In the genomic region with DNA sequence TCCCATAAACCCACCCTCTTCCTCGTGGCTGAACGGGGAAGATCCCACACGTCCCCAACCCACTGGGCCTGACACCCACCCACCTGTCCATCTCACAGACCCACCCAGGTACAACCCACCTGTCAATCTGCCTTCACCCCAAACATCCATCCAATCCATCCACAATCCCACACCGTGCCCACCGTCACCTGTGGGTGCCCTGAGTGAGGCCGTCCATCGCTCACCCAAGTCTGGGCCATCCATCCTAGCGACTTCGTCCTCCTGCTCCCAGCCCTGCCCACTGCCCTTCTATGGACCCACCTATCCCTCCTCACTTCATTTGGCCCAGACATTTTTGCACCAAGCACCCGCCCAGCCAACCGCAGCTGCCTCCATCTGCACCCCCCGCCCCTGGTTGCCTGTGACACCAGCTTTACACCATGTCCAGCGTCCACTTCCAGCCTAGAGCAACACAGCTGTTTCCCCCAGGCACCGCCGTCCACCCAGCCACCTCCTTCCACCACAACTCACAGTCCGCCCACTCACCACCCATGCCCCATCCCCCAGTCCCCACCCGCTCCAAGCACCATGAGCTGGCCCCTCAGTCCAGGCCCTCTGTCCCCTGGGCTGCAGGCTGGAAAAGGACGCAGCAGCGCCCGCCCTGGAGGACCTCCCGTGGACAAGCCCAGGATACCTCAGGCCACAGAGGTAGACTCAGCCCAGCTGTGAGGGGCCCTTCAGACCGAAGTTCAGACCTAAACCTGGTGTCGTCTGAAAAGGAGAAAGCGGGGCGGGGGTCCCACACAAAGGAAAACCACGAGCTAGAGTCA, we compare ENCODE assay signal across 22 cellular contexts. TPM values are rescaled to one million over a fixed set of nuclear protein-coding genes. Genes with fewer than 3 reads are reported as not detected.
DNase-seq lines count a peak whose midpoint lies in the region; ATAC-seq and TF ChIP-seq lines count a peak whose summit lies in the region.
"Had no signal": no experiment of that assay in that cellular context is flagged by ENCODE, and none has a peak within 500 bp of the region (broad histone marks: within the 10 kb centered on the region; RNA-seq: fewer than 3 reads in every experiment).

No MANE protein-coding gene starts in this region.

- H3K79me1 ChIP-seq in neuronal stem cell (ENCODE audit: low read depth, low read length), result peaks cover 5% of the 10 kb centered on the region

- 87% methylated on average over 26 of the region's 26 CpGs for WGBS in right cardiac atrium
- no CpG with 5 or more reads among the region's 26 CpGs for WGBS in neuronal stem cell (ENCODE audit: extremely low coverage in 2 of 2, insufficient read length in 2 of 2, insufficient replicate concordance in 1 of 2), 2 donors

- no peak for TF ChIP-seq CTCF in HEK293 (tag by site-specific recombination; IDR thresholded peaks at IDR 0.05)

- no peak overlapping the region for H3K23ac ChIP-seq in neuronal stem cell (ENCODE audit: low read depth, low read length, poor library complexity)

- no peaks in the 10 kb centered on the region for H3K36me3 ChIP-seq in CD4-positive, CD25-positive, alpha-beta regulatory T cell (ENCODE audit: control insufficient read depth, insufficient read depth, low read length)
- H3K36me3 ChIP-seq in HEK293 (ENCODE audit: control insufficient read depth in 2 of 2, insufficient read depth in 1 of 2, low read length in 2 of 2) (no peaks in the 10 kb centered on the region), neuronal stem cell (replicated peaks in 1 of 2; ENCODE audit: control insufficient read depth in 2 of 2, insufficient read depth in 2 of 2, low read length in 2 of 2) (no peaks in the 10 kb centered on the region)
- H3K36me3 ChIP-seq: stomach, upper lobe of left lung had no signal

- H2BK120ac ChIP-seq in neuronal stem cell (ENCODE audit: low read depth, low read length), result no peak overlapping the region

- H3K27ac Mint-ChIP-seq in CD4-positive, CD25-positive, alpha-beta regulatory T cell, result peak overlapping the region in 2 of 3 donors; percentile 4 to 71
- H3K27ac Mint-ChIP-seq: activated T-helper 2 cell treated with anti-CD3 and anti-CD28 coated beads, Interferon-gamma antibody, Interleukin-2, Interleukin-4, amounts not matched to agents 10 μg/mL and 5 μg/mL and 100 μg/mL, durations not matched to agents 14 hours and 24 hours and 36 hours; dendritic cell treated with granulocyte-macrophage colony-stimulating factor and Interleukin-4, amounts not matched to agents 40 ng/mL and 50 ng/mL, for 4 days; memory B cell had no signal

- peaks cover 6% of the 10 kb centered on the region for H3K4me1 ChIP-seq in CD4-positive, CD25-positive, alpha-beta regulatory T cell (ENCODE audit: control insufficient read depth, insufficient read depth, low read length, poor library complexity, severe bottlenecking)
- no peaks in the 10 kb centered on the region for H3K4me1 ChIP-seq in HEK293 (ENCODE audit: control insufficient read depth, insufficient read depth, low read length)
- H3K4me1 ChIP-seq in right cardiac atrium (ENCODE audit: control insufficient read depth, insufficient read depth, low read length), result no peaks in the 10 kb centered on the region
- peaks cover 6% of the 10 kb centered on the region in 2 donors for H3K4me1 ChIP-seq in neuronal stem cell (ENCODE audit: control insufficient read depth in 2 of 2, insufficient read depth in 1 of 2, low read depth in 1 of 2, low read length in 2 of 2)
- H3K4me1 ChIP-seq: psoas muscle, stomach had no signal

- H3K4me2 ChIP-seq in neuronal stem cell (ENCODE audit: insufficient read depth, low read length, poor library complexity, severe bottlenecking), result no peak overlapping the region
- H3K4me2 ChIP-seq: smooth muscle cell had no signal

- H2AFZ ChIP-seq in neuronal stem cell (ENCODE audit: low read length), result peak overlapping the region; percentile 71

- peak overlapping the region; percentile 35 for H2BK5ac ChIP-seq in neuronal stem cell (ENCODE audit: low read length)

- H3K4me3 ChIP-seq in CD4-positive, CD25-positive, alpha-beta regulatory T cell (ENCODE audit: low read depth, low read length), result no peak overlapping the region
- H3K4me3 ChIP-seq in HEK293 (ENCODE audit: low read depth, low read length) (no peak overlapping the region), right cardiac atrium (ENCODE audit: low read length) (no peak overlapping the region), neuronal stem cell (ENCODE audit: low read length in 2 of 2) (peak overlapping the region in 1 of 2 donors; percentile 64)
- H3K4me3 ChIP-seq: psoas muscle, smooth muscle cell, stomach, upper lobe of left lung had no signal

- H2BK15ac ChIP-seq in neuronal stem cell (ENCODE audit: low read length), result peak overlapping the region; percentile 75

- POLR2A ChIA-PET in HEK293 (lab: Yijun Ruan, JAX), result no interaction called here

- H3K14ac ChIP-seq in neuronal stem cell (ENCODE audit: low read length), result peak overlapping the region; percentile 21

- H3K9me3 ChIP-seq in CD4-positive, CD25-positive, alpha-beta regulatory T cell (ENCODE audit: control insufficient read depth in 2 of 2, low read length in 2 of 2), result no peaks in the 10 kb centered on the region
- H3K9me3 ChIP-seq in HEK293 (ENCODE audit: control insufficient read depth, insufficient read depth, low read depth, low read length), result no peaks in the 10 kb centered on the region
- H3K9me3 ChIP-seq in right cardiac atrium (ENCODE audit: control insufficient read depth, low read length), result no peaks in the 10 kb centered on the region
- peaks cover 0 to 3% of the 10 kb centered on the region in 2 donors for H3K9me3 ChIP-seq in neuronal stem cell (replicated peaks in 1 of 2; ENCODE audit: control insufficient read depth in 2 of 2, insufficient read depth in 1 of 2, low read depth in 1 of 2, low read length in 2 of 2)
- H3K9me3 ChIP-seq: psoas muscle, stomach, upper lobe of left lung had no signal

- intact Hi-C loops in right cardiac atrium (cut with DNase I), result no loop called here

- H4K8ac ChIP-seq in neuronal stem cell (ENCODE audit: low read depth, low read length), result no peak overlapping the region

- DNase-seq in CD4-positive, CD25-positive, alpha-beta regulatory T cell, result peak in 1 of 3 donors; percentile 0
- DNase-seq in right cardiac atrium, result peak in 2 of 3 donors; percentile 30 to 48
- DNase-seq in neuronal stem cell (ENCODE audit: low spot score), result no peak
- DNase-seq in RKO (ENCODE audit: low spot score), result no peak
- no peak for DNase-seq in cerebellum (ENCODE audit: low spot score)
- DNase-seq: activated CD4-positive, alpha-beta T cell treated with anti-CD3 and anti-CD28 coated beads for 1 hour; HCEC 1CT; NCI-H1105 treated with DMSO at 0.1 percent for 48 hours; NCI-H2107; NCI-H510A treated with DMSO at 0.1 percent for 48 hours; stimulated activated CD4-positive, alpha-beta T cell treated with anti-CD3 and anti-CD28 coated beads, Interleukin-2, amount 100 ng/mL, for 48 hours; stomach had no signal

- H3K27ac ChIP-seq in CD4-positive, CD25-positive, alpha-beta regulatory T cell (ENCODE audit: insufficient read depth, low read length, poor library complexity, severe bottlenecking), result no peak overlapping the region
- H3K27ac ChIP-seq in HEK293 (ENCODE audit: extremely low read depth, low read depth, low read length) (no peak overlapping the region), right cardiac atrium (ENCODE audit: low read length) (no peak overlapping the region), neuronal stem cell (replicated peaks; ENCODE audit: low read length) (no peak overlapping the region)
- H3K27ac ChIP-seq: psoas muscle, stomach had no signal

- no peak for ATAC-seq in CD4-positive, CD25-positive, alpha-beta regulatory T cell (ENCODE audit: low read depth in 2 of 2)
- no peak for ATAC-seq in right cardiac atrium
- ATAC-seq in HG02610 (IDR thresholded peaks at IDR 0.05; ENCODE audit: unreplicated experiment), result no peak
- ATAC-seq: psoas muscle had no signal

- H3K27me3 Mint-ChIP-seq in CD4-positive, CD25-positive, alpha-beta regulatory T cell, result peaks cover 10% of the 10 kb centered on the region

- no peak overlapping the region for H4K91ac ChIP-seq in neuronal stem cell (ENCODE audit: low read depth, low read length, poor library complexity)

- peak overlapping the region; percentile 77 for H3K9ac ChIP-seq in neuronal stem cell (ENCODE audit: low read depth, low read length, poor library complexity)

- peaks cover 0 to 3% (median 0%) of the 10 kb centered on the region in 7 donors for H3K9me3 Mint-ChIP-seq in CD4-positive, CD25-positive, alpha-beta regulatory T cell
- H3K9me3 Mint-ChIP-seq: activated T-helper 2 cell treated with anti-CD3 and anti-CD28 coated beads, Interferon-gamma antibody, Interleukin-2, Interleukin-4, amounts not matched to agents 10 μg/mL and 5 μg/mL and 100 μg/mL, durations not matched to agents 14 hours and 24 hours and 36 hours; dendritic cell treated with granulocyte-macrophage colony-stimulating factor and Interleukin-4, amounts not matched to agents 40 ng/mL and 50 ng/mL, for 4 days; memory B cell; nephron had no signal

- no peak overlapping the region for H2BK12ac ChIP-seq in neuronal stem cell (ENCODE audit: low read length)

- H3K18ac ChIP-seq in neuronal stem cell (ENCODE audit: low read length), result peak overlapping the region; percentile 76

- CTCF ChIA-PET in HEK293 (lab: Yijun Ruan, JAX), result no interaction called here

- H3K4me1 Mint-ChIP-seq in CD4-positive, CD25-positive, alpha-beta regulatory T cell, result peaks cover 0 to 5% (median 0%) of the 10 kb centered on the region in 4 donors

- H3K27me3 ChIP-seq in CD4-positive, CD25-positive, alpha-beta regulatory T cell (ENCODE audit: control insufficient read depth, insufficient read depth, low read length), result no peaks in the 10 kb centered on the region
- H3K27me3 ChIP-seq in right cardiac atrium (ENCODE audit: control insufficient read depth, insufficient read depth) (no peaks in the 10 kb centered on the region), neuronal stem cell (ENCODE audit: control insufficient read depth in 3 of 3, insufficient read depth in 3 of 3, low read depth in 1 of 3, low read length in 3 of 3) (peaks cover 0 to 21% (median 4%) of the 10 kb centered on the region in 3 experiments)
- H3K27me3 ChIP-seq: upper lobe of left lung had no signal

- H3K4me3 Mint-ChIP-seq in CD4-positive, CD25-positive, alpha-beta regulatory T cell, result peak overlapping the region in 1 of 4 donors; percentile 52
- H3K4me3 Mint-ChIP-seq: dendritic cell treated with granulocyte-macrophage colony-stimulating factor and Interleukin-4, amounts not matched to agents 40 ng/mL and 50 ng/mL, for 4 days; memory B cell; nephron had no signal

- no peaks in the 10 kb centered on the region for H3K36me3 Mint-ChIP-seq in CD4-positive, CD25-positive, alpha-beta regulatory T cell

- peak overlapping the region; percentile 53 for H3K4ac ChIP-seq in neuronal stem cell (ENCODE audit: low read length)

- H2AK5ac ChIP-seq in neuronal stem cell (ENCODE audit: low read depth, low read length), result peak overlapping the region; percentile 96

RNA-seq across cellular contexts. Expression of gene TTLL10, which starts 7.7 kb away (rescaled TPM):
- total RNA-seq in CD4-positive, CD25-positive, alpha-beta regulatory T cell, result not detected
- polyA plus RNA-seq in CD4-positive, CD25-positive, alpha-beta regulatory T cell, result not detected
- not detected for total RNA-seq in right cardiac atrium
- polyA plus RNA-seq in right cardiac atrium, result 0.09 TPM
- 1.3 TPM for polyA plus RNA-seq in neuronal stem cell (2013, experiment 1 of 2)
- polyA plus RNA-seq in neuronal stem cell (2013, experiment 2 of 2), result 1.3 TPM
- 0.18 TPM for total RNA-seq in cerebellum
- total RNA-seq: activated T-helper 2 cell treated with anti-CD3 and anti-CD28 coated beads, Interferon-gamma antibody, Interleukin-2, Interleukin-4, amounts not matched to agents 10 μg/mL and 5 μg/mL and 100 μg/mL, durations not matched to agents 14 hours and 24 hours and 36 hours; endothelial cell of umbilical vein; smooth muscle cell had no signal
- polyA plus RNA-seq: endothelial cell of umbilical vein, smooth muscle cell had no signal

RNA-seq across cellular contexts. Expression of gene TNFRSF18, which starts 25.1 kb away (rescaled TPM):
- 47.8 TPM for total RNA-seq in CD4-positive, CD25-positive, alpha-beta regulatory T cell
- polyA plus RNA-seq in CD4-positive, CD25-positive, alpha-beta regulatory T cell, result 10 to 100 TPM; 17.4 to 54.5 (median 25.2) TPM
- total RNA-seq in right cardiac atrium, result under 1 TPM in 1 of 4 donors, not detected in 3; 0.38 TPM
- polyA plus RNA-seq in right cardiac atrium, result 0.14 TPM
- polyA plus RNA-seq in neuronal stem cell (2013, experiment 1 of 2), result 0.21 TPM
- polyA plus RNA-seq in neuronal stem cell (2013, experiment 2 of 2), result 0.36 TPM
- not detected for total RNA-seq in cerebellum
- total RNA-seq: endothelial cell of umbilical vein had no signal
- polyA plus RNA-seq: endothelial cell of umbilical vein had no signal

RNA-seq across cellular contexts. Expression of gene TNFRSF4, which starts 32.6 kb away (rescaled TPM):
- 65.8 TPM for total RNA-seq in CD4-positive, CD25-positive, alpha-beta regulatory T cell
- 10 to 100 TPM; 19.0 to 50.2 (median 32.2) TPM for polyA plus RNA-seq in CD4-positive, CD25-positive, alpha-beta regulatory T cell
- 1 to 10 TPM; 1.0 to 2.0 (median 1.2) TPM for total RNA-seq in right cardiac atrium
- 2.3 TPM for polyA plus RNA-seq in right cardiac atrium
- 0.06 TPM for polyA plus RNA-seq in neuronal stem cell (2013, experiment 1 of 2)
- 0.08 TPM for polyA plus RNA-seq in neuronal stem cell (2013, experiment 2 of 2)
- total RNA-seq in cerebellum, result not detected
- total RNA-seq: smooth muscle cell had no signal
- polyA plus RNA-seq: smooth muscle cell had no signal

RNA-seq across cellular contexts. Expression of gene SDF4, which starts 50.5 kb away (rescaled TPM):
- total RNA-seq in CD4-positive, CD25-positive, alpha-beta regulatory T cell, result 165 TPM
- 100 to 1,000 TPM in 2 of 4 donors, 10 to 100 TPM in 2; 70.3 to 113 (median 91.6) TPM for polyA plus RNA-seq in CD4-positive, CD25-positive, alpha-beta regulatory T cell
- 100 to 1,000 TPM; 156 to 215 (median 168) TPM for total RNA-seq in right cardiac atrium
- polyA plus RNA-seq in right cardiac atrium, result 165 TPM
- polyA plus RNA-seq in neuronal stem cell (2013, experiment 1 of 2), result 62.8 TPM
- polyA plus RNA-seq in neuronal stem cell (2013, experiment 2 of 2), result 64.4 TPM
- total RNA-seq in cerebellum, result 22.1 TPM

RNA-seq across cellular contexts. Expression of gene B3GALT6, which starts 50.7 kb away (rescaled TPM):
- 10.0 TPM for total RNA-seq in CD4-positive, CD25-positive, alpha-beta regulatory T cell
- 10 to 100 TPM in 1 of 4 donors, 1 to 10 TPM in 3; 4.0 to 11.5 (median 7.3) TPM for polyA plus RNA-seq in CD4-positive, CD25-positive, alpha-beta regulatory T cell
- total RNA-seq in right cardiac atrium, result 10 to 100 TPM; 10.2 to 13.3 (median 12.0) TPM
- polyA plus RNA-seq in right cardiac atrium, result 9.1 TPM
- 24.2 TPM for polyA plus RNA-seq in neuronal stem cell (2013, experiment 1 of 2)
- 23.9 TPM for polyA plus RNA-seq in neuronal stem cell (2013, experiment 2 of 2)
- 15.2 TPM for total RNA-seq in cerebellum

Comparison
In these comparisons a context has a peak if more than half of its experiments do, and no peak if none do; other contexts are left out.
1. DNase-seq: peak in right cardiac atrium (2 of 3); none in neuronal stem cell (single experiment), RKO (single experiment) and cerebellum (single experiment).
2. RNA of gene TNFRSF18, which starts 25.1 kb away (total RNA-seq): 47.8 TPM in CD4-positive, CD25-positive, alpha-beta regulatory T cell (single experiment); 0.38 TPM in right cardiac atrium and not detected in cerebellum (single experiment); every median in the first group is over 10 times any median in the second.
3. RNA of gene TNFRSF4, which starts 32.6 kb away (total RNA-seq): 65.8 TPM in CD4-positive, CD25-positive, alpha-beta regulatory T cell (single experiment); 1.0 to 2.0 TPM in right cardiac atrium and not detected in cerebellum (single experiment); every median in the first group is over 10 times any median in the second.